In genomic region chr15:74696398-74696729, GRCh38 we compare ENCODE assay signal across 8 cellular contexts. TPM values are rescaled to one million over a fixed set of nuclear protein-coding genes. Genes with fewer than 3 reads are reported as not detected.
DNase-seq lines count a peak whose midpoint lies in the region; ATAC-seq and TF ChIP-seq lines count a peak whose summit lies in the region.

No MANE protein-coding gene starts in this region.

- H3K27me3 ChIP-seq in HAP-1 (ENCODE audit: low read depth), result no peaks in the 10 kb centered on the region

- CTCF ChIA-PET in activated B cell treated with CpG ODN at 0.5 μM for 24 hours (lab: Charles Lee), result no interaction called here

- peak overlapping the region; percentile 91 for H3K27ac Mint-ChIP-seq in activated B cell treated with CpG ODN at 0.5 μM for 24 hours
- H3K27ac Mint-ChIP-seq in stimulated activated naive CD8-positive, alpha-beta T cell treated with anti-CD3 and anti-CD28 coated beads, Interleukin-15, Interleukin-2, amounts not matched to agents 100 ng/mL and 50 ng/mL, for 24 hours, result peak overlapping the region; percentile 99

- no peaks in the 10 kb centered on the region for H3K27me3 Mint-ChIP-seq in activated B cell treated with CpG ODN at 0.5 μM for 24 hours
- H3K27me3 Mint-ChIP-seq in stimulated activated naive CD8-positive, alpha-beta T cell treated with anti-CD3 and anti-CD28 coated beads, Interleukin-15, Interleukin-2, amounts not matched to agents 100 ng/mL and 50 ng/mL, for 24 hours, result no peaks in the 10 kb centered on the region

- no peak for TF ChIP-seq CTCF in activated B cell treated with CpG ODN at 0.5 μM for 24 hours (IDR thresholded peaks at IDR 0.05)
- TF ChIP-seq CTCF in GM13977 (IDR thresholded peaks at IDR 0.05; ENCODE audit: extremely low read depth, insufficient read depth, missing control alignments), result no peak

- H3K4me1 ChIP-seq in HAP-1, result peaks cover 12% of the 10 kb centered on the region

- H3K4me1 Mint-ChIP-seq in activated B cell treated with CpG ODN at 0.5 μM for 24 hours, result peaks cover 39% of the 10 kb centered on the region
- peaks cover 42% of the 10 kb centered on the region for H3K4me1 Mint-ChIP-seq in stimulated activated naive CD8-positive, alpha-beta T cell treated with anti-CD3 and anti-CD28 coated beads, Interleukin-15, Interleukin-2, amounts not matched to agents 100 ng/mL and 50 ng/mL, for 24 hours (ENCODE audit: low read depth)

- H3K4me3 ChIP-seq in HAP-1 (peak overlapping the region; percentile 96), iPS-11a (ENCODE audit: low read depth, low read length) (peak overlapping the region; percentile 92)

- no peaks in the 10 kb centered on the region for H3K9me3 ChIP-seq in HAP-1

- DNase-seq in HAP-1 (ENCODE audit: low spot score in 2 of 2) (no peak), activated B cell treated with CpG ODN at 0.5 μM for 24 hours (no peak), hippocampal formation (lab: John Stamatoyannopoulos, UW) (no peak), Ammon's horn (ENCODE audit: low spot score) (no peak), GM13977 (ENCODE audit: low spot score) (no peak), NCI-H2029 treated with DMSO at 0.1 percent for 48 hours (lab: John Stamatoyannopoulos, UW) (no peak)

- in situ Hi-C loops in HAP-1 (cut with MboI; ENCODE audit: low sequenced_read_pairs) (no loop called here), GM13977 (cut with MboI; ENCODE audit: low pct_unique_long_range_greater_than_20kb, low sequenced_read_pairs, unreplicated experiment) (no loop called here)

- no peaks in the 10 kb centered on the region for H3K9me3 Mint-ChIP-seq in activated B cell treated with CpG ODN at 0.5 μM for 24 hours
- H3K9me3 Mint-ChIP-seq in stimulated activated naive CD8-positive, alpha-beta T cell treated with anti-CD3 and anti-CD28 coated beads, Interleukin-15, Interleukin-2, amounts not matched to agents 100 ng/mL and 50 ng/mL, for 24 hours, result no peaks in the 10 kb centered on the region

- intact Hi-C loops in activated B cell treated with CpG ODN at 0.5 μM for 24 hours (cut with micrococcal nuclease), result loop anchor here (2.0 to 10.0 kb wide), 4 partner anchors 28 to 241 kb away; partner anchors contain the start of genes COX5A, CYP1A1 and UBL7

- H3K36me3 ChIP-seq in HAP-1 (replicated peaks), result peaks cover 4% of the 10 kb centered on the region; the same call in 1 of the 2 replicates

- H3K4me3 Mint-ChIP-seq in activated B cell treated with CpG ODN at 0.5 μM for 24 hours, result peak overlapping the region; percentile 99
- H3K4me3 Mint-ChIP-seq in stimulated activated naive CD8-positive, alpha-beta T cell treated with anti-CD3 and anti-CD28 coated beads, Interleukin-15, Interleukin-2, amounts not matched to agents 100 ng/mL and 50 ng/mL, for 24 hours, result peak overlapping the region; percentile 99

- ATAC-seq in activated B cell treated with CpG ODN at 0.5 μM for 24 hours (ENCODE audit: low read depth), result no peak

- POLR2A ChIA-PET in activated B cell treated with CpG ODN at 0.5 μM for 24 hours (lab: Charles Lee), result interaction anchor here (0.8 to 1.6 kb wide), 2 partner anchors 85 to 156 kb away, joined by 5 to 6 read pairs; partner anchors contain the start of genes ARID3B and CSK

- H3K36me3 Mint-ChIP-seq in activated B cell treated with CpG ODN at 0.5 μM for 24 hours (ENCODE audit: low read depth), result peaks cover 8% of the 10 kb centered on the region
- peaks cover 11% of the 10 kb centered on the region for H3K36me3 Mint-ChIP-seq in stimulated activated naive CD8-positive, alpha-beta T cell treated with anti-CD3 and anti-CD28 coated beads, Interleukin-15, Interleukin-2, amounts not matched to agents 100 ng/mL and 50 ng/mL, for 24 hours (ENCODE audit: low read depth)

RNA-seq across cellular contexts. Expression of gene EDC3, which starts 0.5 kb away (rescaled TPM):
- 44.8 and 49.5 TPM in 2 replicates for total RNA-seq in activated B cell treated with CpG ODN at 0.5 μM for 24 hours

RNA-seq across cellular contexts. Expression of gene CYP1A1, which starts 29.0 kb away (rescaled TPM):
- total RNA-seq in activated B cell treated with CpG ODN at 0.5 μM for 24 hours, result 0.49 and 1.3 TPM in 2 replicates

RNA-seq across cellular contexts. Expression of gene CYP1A2, which starts 52.3 kb away (rescaled TPM):
- 0.16 TPM in 1 of 2 replicates, not detected in the other for total RNA-seq in activated B cell treated with CpG ODN at 0.5 μM for 24 hours
